In the genomic region with DNA sequence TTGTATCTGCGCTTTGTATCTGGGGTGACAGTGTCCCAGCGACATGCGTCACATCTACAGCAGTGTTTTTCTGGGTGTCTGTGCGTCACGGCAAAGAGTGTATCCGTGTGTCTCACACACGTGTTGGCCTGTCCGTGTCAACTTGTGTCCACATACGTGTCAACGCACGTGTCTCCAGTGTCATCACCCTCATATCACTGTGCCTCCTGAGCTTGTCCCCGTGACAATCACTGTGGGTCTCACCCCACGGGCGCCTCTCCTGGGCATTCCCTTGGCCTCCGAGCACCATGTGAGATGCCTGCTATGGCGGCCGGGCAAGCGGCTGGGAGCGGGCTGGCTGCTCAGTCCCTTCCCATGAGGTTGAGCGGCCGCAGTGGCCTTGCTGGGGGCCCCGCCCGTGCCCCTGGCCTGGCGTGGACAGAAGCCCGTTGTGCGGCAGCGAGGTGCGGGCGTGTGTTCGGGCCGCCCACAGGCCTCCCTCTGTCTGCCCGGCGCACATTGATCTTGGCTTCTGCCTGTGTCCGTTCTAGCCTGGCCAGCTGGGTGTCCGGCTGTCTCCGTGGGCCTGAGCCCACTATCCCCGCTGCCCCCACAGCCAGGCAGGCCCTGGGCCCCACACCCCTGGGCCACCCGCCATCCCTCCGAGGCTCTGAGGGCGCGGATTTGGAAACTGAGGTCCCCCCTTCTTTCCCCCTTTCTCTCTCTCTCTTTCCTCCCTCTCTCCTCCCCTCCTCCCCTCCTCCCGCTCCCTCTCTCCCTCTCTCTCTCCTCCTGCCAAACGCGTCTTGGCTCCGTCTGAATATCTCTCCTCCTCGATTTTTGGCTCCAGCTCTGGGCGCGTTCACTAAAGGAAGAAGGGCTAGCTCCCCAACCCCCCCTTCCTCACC, we compare ENCODE assay signal across 10 cellular contexts. TPM values are rescaled to one million over a fixed set of nuclear protein-coding genes. Genes with fewer than 3 reads are reported as not detected.
DNase-seq lines count a peak whose midpoint lies in the region; ATAC-seq and TF ChIP-seq lines count a peak whose summit lies in the region.
"Had no signal": no experiment of that assay in that cellular context is flagged by ENCODE, and none has a peak within 500 bp of the region (broad histone marks: within the 10 kb centered on the region; RNA-seq: fewer than 3 reads in every experiment).

No MANE protein-coding gene starts in this region.

- no peak overlapping the region for H3K4me3 Mint-ChIP-seq in MCF 10A (ENCODE audit: unreplicated experiment)

- H3K4me1 Mint-ChIP-seq in MCF 10A (ENCODE audit: insufficient read depth, unreplicated experiment) = peaks cover 4% of the 10 kb centered on the region

- H3K27me3 Mint-ChIP-seq in MCF 10A (ENCODE audit: insufficient read depth, unreplicated experiment) = no peaks in the 10 kb centered on the region

- H3K9me3 ChIP-seq in breast epithelium (no peaks in the 10 kb centered on the region), heart right ventricle (no peaks in the 10 kb centered on the region), uterus (no peaks in the 10 kb centered on the region)

- ATAC-seq in heart right ventricle = peak; percentile 58 to 74 (median 70)
- no peak for ATAC-seq in HG03139 (IDR thresholded peaks at IDR 0.05; ENCODE audit: unreplicated experiment)

- intact Hi-C loops in breast epithelium (cut with DNase I; ENCODE audit: low total_unique reads) = loop anchor here (5.0 kb wide), 1 partner anchor 1579 kb away; no protein-coding TSS in a partner anchor
- intact Hi-C loops in MCF 10A (cut with micrococcal nuclease) = no loop called here
- intact Hi-C loops in heart right ventricle (cut with DNase I) = loop anchor here in 1 of 10 donors (2.0 kb wide), 1 partner anchor 21 kb away; no protein-coding TSS in a partner anchor
- intact Hi-C loops in uterus (cut with DNase I; ENCODE audit: low total_unique reads) = no loop called here

- POLR2A ChIA-PET in MCF 10A (lab: Yijun Ruan, JAX) = interaction anchor here (0.6 to 1.0 kb wide), 2 partner anchors 21 to 82 kb away, joined by 3 to 4 read pairs; no protein-coding TSS in a partner anchor

- H3K27me3 ChIP-seq in breast epithelium = no peaks in the 10 kb centered on the region
- peaks cover 0 to 2% (median 0%) of the 10 kb centered on the region in 7 donors for H3K27me3 ChIP-seq in heart right ventricle
- no peaks in the 10 kb centered on the region for H3K27me3 ChIP-seq in uterus

- peaks cover 16% of the 10 kb centered on the region for H3K36me3 Mint-ChIP-seq in MCF 10A (ENCODE audit: insufficient read depth, unreplicated experiment)

- H3K4me3 ChIP-seq in breast epithelium (peak overlapping the region; percentile 33 to 69 (median 50)), heart right ventricle (peak overlapping the region in 9 of 10 donors; percentile 7 to 47 (median 40)), uterus (peak overlapping the region; percentile 28 to 46)

- peak; percentile 80 to 84 for DNase-seq in breast epithelium (ENCODE audit: low spot score in 2 of 2)
- no peak for DNase-seq in MCF 10A (ENCODE audit: unreplicated experiment)
- DNase-seq in heart right ventricle = peak; percentile 66 to 82
- peak; percentile 92 for DNase-seq in occipital lobe (lab: John Stamatoyannopoulos, UW)
- peak; percentile 86 to 90 for DNase-seq in uterus
- DNase-seq in NCI-H524 (lab: John Stamatoyannopoulos, UW) = no peak
- DNase-seq in central memory CD4-positive, alpha-beta T cell = no peak

- H3K27ac ChIP-seq in breast epithelium = peak overlapping the region; percentile 95 to 99
- peak overlapping the region; percentile 83 to 96 (median 92) for H3K27ac ChIP-seq in heart right ventricle
- peak overlapping the region; percentile 95 to 99 for H3K27ac ChIP-seq in uterus
- H3K27ac ChIP-seq: KMS-11 had no signal

- TF ChIP-seq CTCF in breast epithelium (IDR thresholded peaks at IDR 0.05) = no peak
- TF ChIP-seq CTCF in MCF 10A (IDR thresholded peaks at IDR 0.05; ENCODE audit: unreplicated experiment) = no peak
- TF ChIP-seq CTCF in heart right ventricle (IDR thresholded peaks at IDR 0.05) = no peak
- peak in 1 of 4 experiments; percentile 25 for TF ChIP-seq CTCF in uterus (IDR thresholded peaks at IDR 0.05)

- no peaks in the 10 kb centered on the region for H3K9me3 Mint-ChIP-seq in MCF 10A (ENCODE audit: unreplicated experiment)

- CTCF ChIA-PET in MCF 10A (lab: Yijun Ruan, JAX) = interaction anchor here (1.7 kb wide), 1 partner anchor 36 kb away, joined by 8 read pairs; no protein-coding TSS in a partner anchor

- TF ChIP-seq POLR2A in breast epithelium (IDR thresholded peaks at IDR 0.05) (no peak), uterus (IDR thresholded peaks at IDR 0.05) (no peak)

- H3K36me3 ChIP-seq in breast epithelium = no peaks in the 10 kb centered on the region
- H3K36me3 ChIP-seq in heart right ventricle = peaks cover 0 to 17% (median 7%) of the 10 kb centered on the region in 9 donors
- no peaks in the 10 kb centered on the region for H3K36me3 ChIP-seq in uterus

- H3K4me1 ChIP-seq in breast epithelium (peaks cover 14 to 23% of the 10 kb centered on the region in 2 donors), heart right ventricle (peaks cover 19 to 79% (median 50%) of the 10 kb centered on the region in 9 donors), uterus (peaks cover 0 to 28% of the 10 kb centered on the region in 2 donors)

- WGBS in heart right ventricle, 2 donors = 59 to 60% methylated on average over 48 of the region's 48 CpGs

- no TSS peak for BruUV-seq in MCF 10A (replicated peaks; lab: Mats Ljungman, UMichigan)

- H3K27ac Mint-ChIP-seq in MCF 10A (ENCODE audit: low read depth, unreplicated experiment) = no peak overlapping the region

RNA-seq across cellular contexts. Expression of a gene that starts 6.5 kb away (rescaled TPM):
- 10 to 100 TPM; 43.6 to 53.9 (median 52.8) TPM for total RNA-seq in breast epithelium
- 26.9 and 27.2 TPM in 2 replicates for total RNA-seq in MCF 10A (2022)
- 100 to 1,000 TPM; 111 to 162 (median 145) TPM for total RNA-seq in heart right ventricle
- 10 to 100 TPM; 16.8 to 34.2 TPM for polyA plus RNA-seq in heart right ventricle
- 124 TPM for total RNA-seq in occipital lobe
- total RNA-seq in uterus = 100 to 1,000 TPM in 2 of 4 donors, 10 to 100 TPM in 2; 27.4 to 381 (median 78.4) TPM

RNA-seq across cellular contexts. Expression of a gene that starts 32.4 kb away (rescaled TPM):
- not detected for total RNA-seq in breast epithelium
- not detected in 2 replicates for total RNA-seq in MCF 10A (2022)
- 10 to 100 TPM in 5 of 10 donors, 1 to 10 TPM in 5; 7.3 to 14.4 (median 10.1) TPM for total RNA-seq in heart right ventricle
- polyA plus RNA-seq in heart right ventricle = 1 to 10 TPM in 1 of 2 donors, under 1 TPM in 1; 0.71 to 4.2 TPM
- total RNA-seq in occipital lobe = not detected
- total RNA-seq in uterus = under 1 TPM in 1 of 4 donors, not detected in 3; 0.14 TPM
- total RNA-seq: myocyte had no signal

RNA-seq across cellular contexts. Expression of a gene that starts 44.7 kb away (rescaled TPM):
- total RNA-seq in breast epithelium = 10 to 100 TPM; 30.3 to 44.2 (median 31.5) TPM
- total RNA-seq in MCF 10A (2022) = 44.4 and 47.5 TPM in 2 replicates
- 10 to 100 TPM; 18.4 to 33.9 (median 20.9) TPM for total RNA-seq in heart right ventricle
- polyA plus RNA-seq in heart right ventricle = 100 to 1,000 TPM; 120 to 237 TPM
- total RNA-seq in occipital lobe = 13.3 TPM
- 10 to 100 TPM in 2 of 4 donors, 1 to 10 TPM in 2; 3.3 to 76.8 (median 12.8) TPM for total RNA-seq in uterus

RNA-seq across cellular contexts. Expression of a gene that starts 56.1 kb away (rescaled TPM):
- 10 to 100 TPM; 65.9 to 84.3 (median 66.5) TPM for total RNA-seq in breast epithelium
- 197 and 219 TPM in 2 replicates for total RNA-seq in MCF 10A (2022)
- 100 to 1,000 TPM; 138 to 201 (median 148) TPM for total RNA-seq in heart right ventricle
- polyA plus RNA-seq in heart right ventricle = 100 to 1,000 TPM; 187 to 289 TPM
- total RNA-seq in occipital lobe = 21.8 TPM
- total RNA-seq in uterus = 100 to 1,000 TPM in 1 of 4 donors, 10 to 100 TPM in 3; 13.3 to 105 (median 64.4) TPM

Comparison
In these comparisons a context has a peak if more than half of its experiments do, and no peak if none do; other contexts are left out.
1. DNase-seq: peak in breast epithelium (2 of 2), heart right ventricle (2 of 2), occipital lobe (single experiment) and uterus (2 of 2); none in MCF 10A (single experiment), NCI-H524 (0 of 2) and central memory CD4-positive, alpha-beta T cell (single experiment).
2. Peak in every context shown above with its lines, with median percentiles within 50 percentile points of each other: H3K27ac ChIP-seq and H3K4me3 ChIP-seq.